ENCODE assay signal across 1 cellular context in genomic region chr20:58550661-58551060, GRCh38.
TF ChIP-seq lines count a peak whose summit lies in the region.

No MANE protein-coding gene starts in this region.

TF ChIP-seq in SK-N-SH, 30 proteins besides CTCF, POLR2A, EP300 and RAD21 (continued from another document):
- TF ChIP-seq RFX5 (IDR thresholded peaks at IDR 0.05; ENCODE audit: low read length), result no peak
- TF ChIP-seq SIN3A (IDR thresholded peaks at IDR 0.05; ENCODE audit: borderline replicate concordance, low read depth, low read length), result no peak
TF ChIP-seq in SK-N-SH: peak in this region for 10.
